ENCODE assay signal across 1 cellular context in genomic region chr12:51863363-51863920, GRCh38.
TF ChIP-seq lines count a peak whose summit lies in the region.

No MANE protein-coding gene starts in this region.

TF ChIP-seq in WTC11, 78 proteins besides CTCF, POLR2A, EP300 and RAD21 (continued from another document):
- TF ChIP-seq FOXP4 (CRISPR knock-in tag; IDR thresholded peaks at IDR 0.05) (no peak), MYBL2 (CRISPR knock-in tag; IDR thresholded peaks at IDR 0.05) (no peak), NR1H2 (CRISPR knock-in tag; IDR thresholded peaks at IDR 0.05) (no peak), SP1 (CRISPR knock-in tag; conservative IDR thresholded peaks at IDR 0.05) (no peak), ATF1 (CRISPR knock-in tag; IDR thresholded peaks at IDR 0.05) (no peak), MAX (CRISPR knock-in tag; IDR thresholded peaks at IDR 0.05) (peak; percentile 16; the same call in 1 of the 2 replicates), ZNF396 (CRISPR knock-in tag; IDR thresholded peaks at IDR 0.05; ENCODE audit: borderline replicate concordance) (0 out of 2 replicates have a peak, but pooled peaks have one; percentile 26), ARID4B (CRISPR knock-in tag; IDR thresholded peaks at IDR 0.05; ENCODE audit: borderline replicate concordance) (no peak)
